ENCODE assay signal across 16 cellular contexts in the genomic region with DNA sequence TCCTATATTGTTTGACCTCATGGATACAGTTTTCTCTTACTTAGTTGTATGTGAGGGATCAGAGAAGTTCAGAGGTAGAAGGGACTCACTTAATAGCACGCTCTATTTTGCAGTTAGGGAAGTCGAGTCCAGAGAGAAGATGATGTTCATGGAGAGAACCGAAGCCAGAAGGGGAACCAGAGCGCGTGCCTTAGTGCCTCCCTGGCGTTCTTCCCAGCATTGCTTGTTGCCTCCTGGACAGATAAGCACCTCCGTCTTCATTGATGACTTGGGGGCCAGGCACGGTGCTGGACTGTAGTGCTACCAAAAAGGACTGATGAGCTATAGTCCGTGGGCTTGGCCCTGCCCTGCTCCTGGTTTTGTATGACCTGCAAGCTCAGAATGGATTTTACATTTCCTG.
A peak's percentile ranks its signal among the peaks of the same experiment; 100 is the strongest.
DNase-seq lines count a peak whose midpoint lies in the region; ATAC-seq and TF ChIP-seq lines count a peak whose summit lies in the region.
"Had no signal": no experiment of that assay in that cellular context is flagged by ENCODE, and none has a peak within 500 bp of the region (broad histone marks: within the 10 kb centered on the region; RNA-seq: fewer than 3 reads in every experiment).

No MANE protein-coding gene starts in this region.

- H2BK20ac ChIP-seq in H9 (ENCODE audit: low read depth, low read length, poor library complexity, severe bottlenecking), result no peak overlapping the region

- H3K23ac ChIP-seq in H9 (ENCODE audit: insufficient read length, low read depth, low read length), result no peak overlapping the region

- H3K18ac ChIP-seq in H9 (ENCODE audit: insufficient read length, low read depth, low read length), result no peak overlapping the region

- H3K79me1 ChIP-seq in H9 (ENCODE audit: insufficient read depth, low read depth, low read length, poor library complexity, severe bottlenecking), result peaks cover 21% of the 10 kb centered on the region

- H4K5ac ChIP-seq in H9 (ENCODE audit: insufficient read length, low read depth, low read length), result no peak overlapping the region

- no peak overlapping the region for H2BK15ac ChIP-seq in H9 (ENCODE audit: low read depth, low read length)

- H3K27ac Mint-ChIP-seq in H9, result peak overlapping the region in 2 of 3 experiments; percentile 59 to 61; a peak in 3 of 7 replicates
- peak overlapping the region; percentile 54 for H3K27ac Mint-ChIP-seq in endothelial cell (ENCODE audit: unreplicated experiment)

- no peak for ATAC-seq in activated T-cell treated with anti-CD3 and anti-CD28 coated beads, Interleukin-2, amount 50 U/mL, for 4 hours
- ATAC-seq in HG03520 (IDR thresholded peaks at IDR 0.05; ENCODE audit: unreplicated experiment) (no peak), heart right ventricle (no peak)

- H2BK5ac ChIP-seq in H9 (ENCODE audit: insufficient read length, low read length), result no peak overlapping the region

- H3K4me1 Mint-ChIP-seq in H9 (peaks cover 15 to 20% of the 10 kb centered on the region in 2 experiments), endothelial cell (ENCODE audit: unreplicated experiment) (peaks cover 11% of the 10 kb centered on the region)
- H3K4me1 Mint-ChIP-seq in activated T-cell treated with anti-CD3 and anti-CD28 coated beads, Interleukin-2, amount 50 U/mL, for 4 hours (ENCODE audit: low read depth), result no peaks in the 10 kb centered on the region

- H3K56ac ChIP-seq in H9 (ENCODE audit: insufficient read length, low read depth, low read length), result no peak overlapping the region

- H3T11ph ChIP-seq in H9 (ENCODE audit: low read length), result no peak overlapping the region

- no peak overlapping the region for H4K8ac ChIP-seq in H9 (replicated peaks; ENCODE audit: insufficient read length, low read depth, low read length)

- H2AK5ac ChIP-seq in H9 (ENCODE audit: insufficient read length, low read length), result no peak overlapping the region

- H3K27me3 Mint-ChIP-seq in H9 (ENCODE audit: low read depth) (no peaks in the 10 kb centered on the region), endothelial cell (ENCODE audit: unreplicated experiment) (peaks cover 2% of the 10 kb centered on the region)
- no peaks in the 10 kb centered on the region for H3K27me3 Mint-ChIP-seq in activated T-cell treated with anti-CD3 and anti-CD28 coated beads, Interleukin-2, amount 50 U/mL, for 4 hours (ENCODE audit: low read depth)
- H3K27me3 Mint-ChIP-seq: CD4-positive, alpha-beta memory T cell had no signal

- no peak overlapping the region for H3K4me3 ChIP-seq in BLaER1 treated with 17β-estradiol and CSF1 and Interleukin-3, amounts not matched to agents 10 nM and 100 nM
- no peak overlapping the region for H3K4me3 ChIP-seq in osteoblast (ENCODE audit: insufficient read depth, low read length)
- no peak overlapping the region for H3K4me3 ChIP-seq in heart right ventricle

- peaks cover 52 to 54% (median 53%) of the 10 kb centered on the region in 3 experiments for H3K36me3 Mint-ChIP-seq in H9 (ENCODE audit: insufficient read depth in 1 of 3, low read depth in 3 of 3)
- peaks cover 46% of the 10 kb centered on the region for H3K36me3 Mint-ChIP-seq in endothelial cell (ENCODE audit: low read depth, unreplicated experiment)
- peaks cover 56% of the 10 kb centered on the region for H3K36me3 Mint-ChIP-seq in activated T-cell treated with anti-CD3 and anti-CD28 coated beads, Interleukin-2, amount 50 U/mL, for 4 hours (ENCODE audit: insufficient read depth)

- no peak for DNase-seq in H9
- DNase-seq in endothelial cell (ENCODE audit: low spot score), result no peak
- peak; percentile 17 for DNase-seq in osteoblast (ENCODE audit: insufficient read length, low spot score, missing footprints)
- no peak for DNase-seq in activated T-cell treated with anti-CD3 and anti-CD28 coated beads, Interleukin-2, amount 50 U/mL, for 4 hours
- DNase-seq in heart right ventricle, result no peak
- DNase-seq: ACHN; BE2C; Calu3; CD4-positive, alpha-beta memory T cell; DMS79 treated with DMSO at 0.1 percent for 48 hours; GF-D8; GOT3; H7 had no signal

- no peak overlapping the region for H3K4ac ChIP-seq in H9 (ENCODE audit: low read depth, low read length)

- no peak for TF ChIP-seq CTCF in H9 (conservative IDR thresholded peaks at IDR 0.05)
- TF ChIP-seq CTCF in endothelial cell (IDR thresholded peaks at IDR 0.05; ENCODE audit: unreplicated experiment), result no peak
- no peak for TF ChIP-seq CTCF in osteoblast (IDR thresholded peaks at IDR 0.05; ENCODE audit: extremely low read depth, low read depth, low read length)
- TF ChIP-seq CTCF in heart right ventricle (IDR thresholded peaks at IDR 0.05), result no peak

- peaks cover 33 to 56% (median 48%) of the 10 kb centered on the region in 11 experiments for H3K36me3 ChIP-seq in BLaER1 treated with 17β-estradiol and CSF1 and Interleukin-3, amounts not matched to agents 10 nM and 100 nM
- H3K36me3 ChIP-seq in osteoblast (ENCODE audit: insufficient read depth, low read length) (peaks cover 7% of the 10 kb centered on the region), heart right ventricle (peaks cover 0 to 63% (median 22%) of the 10 kb centered on the region in 9 donors)

- H3K4me3 Mint-ChIP-seq in H9, result no peak overlapping the region
- H3K4me3 Mint-ChIP-seq in endothelial cell (ENCODE audit: unreplicated experiment), result no peak overlapping the region
- H3K4me3 Mint-ChIP-seq in activated T-cell treated with anti-CD3 and anti-CD28 coated beads, Interleukin-2, amount 50 U/mL, for 4 hours, result no peak overlapping the region
- H3K4me3 Mint-ChIP-seq: CD14-positive monocyte; CD4-positive, alpha-beta memory T cell had no signal

- no peak overlapping the region for H2BK120ac ChIP-seq in H9 (ENCODE audit: low read depth, low read length, poor library complexity, severe bottlenecking)

- H2AFZ ChIP-seq in H9 (ENCODE audit: low read length) (no peak overlapping the region), osteoblast (ENCODE audit: low read length) (no peak overlapping the region)

- H3K27me3 ChIP-seq in BLaER1 treated with 17β-estradiol and CSF1 and Interleukin-3, amounts not matched to agents 10 nM and 100 nM, result no peaks in the 10 kb centered on the region
- H3K27me3 ChIP-seq in H9 (ENCODE audit: insufficient read depth, low read length), result no peaks in the 10 kb centered on the region
- no peaks in the 10 kb centered on the region for H3K27me3 ChIP-seq in osteoblast (ENCODE audit: insufficient read depth, low read length)
- no peaks in the 10 kb centered on the region for H3K27me3 ChIP-seq in heart right ventricle
- H3K27me3 ChIP-seq: BE2C had no signal

- peak overlapping the region in 2 of 11 experiments; percentile 83 to 86; a peak in 2 of 22 replicates for H3K27ac ChIP-seq in BLaER1 treated with 17β-estradiol and CSF1 and Interleukin-3, amounts not matched to agents 10 nM and 100 nM
- H3K27ac ChIP-seq in H9 (ENCODE audit: insufficient read length, low read depth, low read length) (no peak overlapping the region), osteoblast (ENCODE audit: low read depth, low read length) (no peak overlapping the region), heart right ventricle (no peak overlapping the region)

- peaks cover 63 to 92% (median 89%) of the 10 kb centered on the region in 10 experiments for H3K4me1 ChIP-seq in BLaER1 treated with 17β-estradiol and CSF1 and Interleukin-3, amounts not matched to agents 10 nM and 100 nM
- H3K4me1 ChIP-seq in H9 (ENCODE audit: insufficient read depth, low read length) (peaks cover 2% of the 10 kb centered on the region; the same call in 1 of the 2 replicates), osteoblast (ENCODE audit: insufficient read depth, low read length) (no peaks in the 10 kb centered on the region), heart right ventricle (peaks cover 0 to 13% (median 0%) of the 10 kb centered on the region in 9 donors)

- no peaks in the 10 kb centered on the region for H3K9me3 Mint-ChIP-seq in H9
- no peaks in the 10 kb centered on the region for H3K9me3 Mint-ChIP-seq in endothelial cell (ENCODE audit: unreplicated experiment)
- H3K9me3 Mint-ChIP-seq in activated T-cell treated with anti-CD3 and anti-CD28 coated beads, Interleukin-2, amount 50 U/mL, for 4 hours, result peaks cover 2% of the 10 kb centered on the region

- peaks cover 0 to 69% (median 15%) of the 10 kb centered on the region in 11 experiments; a peak in 9 of 22 replicates for H4K20me1 ChIP-seq in BLaER1 treated with 17β-estradiol and CSF1 and Interleukin-3, amounts not matched to agents 10 nM and 100 nM
- H4K20me1 ChIP-seq in H9 (ENCODE audit: control insufficient read depth, insufficient read depth, insufficient read length) (no peaks in the 10 kb centered on the region), osteoblast (ENCODE audit: insufficient read depth, low read length) (peaks cover 11% of the 10 kb centered on the region)

- no peak overlapping the region for H4K91ac ChIP-seq in H9 (ENCODE audit: insufficient read length, low read depth, low read length)

- peaks cover 4 to 9% (median 7%) of the 10 kb centered on the region in 11 experiments for H3K9me3 ChIP-seq in BLaER1 treated with 17β-estradiol and CSF1 and Interleukin-3, amounts not matched to agents 10 nM and 100 nM (replicated peaks in 1 of 11)
- H3K9me3 ChIP-seq in H9 (ENCODE audit: control insufficient read depth, low read depth, low read length) (no peaks in the 10 kb centered on the region), osteoblast (ENCODE audit: low read depth, low read length) (no peaks in the 10 kb centered on the region), heart right ventricle (peaks cover 0 to 6% (median 0%) of the 10 kb centered on the region in 11 donors)
- H3K9me3 ChIP-seq: BE2C had no signal

- no CpG with 5 or more reads among the region's 9 CpGs for WGBS in H9 (ENCODE audit: extremely low coverage, insufficient read length, low lambda C conversion rate)
- 83 to 90% methylated on average over 9 of the region's 9 CpGs for WGBS in heart right ventricle, 2 donors

- H3K14ac ChIP-seq in H9 (ENCODE audit: insufficient read depth, low read length), result no peak overlapping the region

- no peaks in the 10 kb centered on the region for H3K23me2 ChIP-seq in H9 (ENCODE audit: insufficient read length, low read depth, low read length, poor library complexity, severe bottlenecking)

- H3K4me2 ChIP-seq in BLaER1 treated with 17β-estradiol and CSF1 and Interleukin-3, amounts not matched to agents 10 nM and 100 nM, result peak overlapping the region in 9 of 11 experiments; percentile 84 to 97 (median 91); a peak in 15 of 22 replicates
- no peak overlapping the region for H3K4me2 ChIP-seq in H9 (ENCODE audit: insufficient read depth, insufficient read length, low read length)
- no peak overlapping the region for H3K4me2 ChIP-seq in osteoblast (ENCODE audit: insufficient read depth, low read length)

- H3K9ac ChIP-seq in BLaER1 treated with 17β-estradiol and CSF1 and Interleukin-3, amounts not matched to agents 10 nM and 100 nM, result no peak overlapping the region
- H3K9ac ChIP-seq in H9 (ENCODE audit: extremely low read depth, insufficient read length, low read length), result no peak overlapping the region

- H2BK12ac ChIP-seq in H9 (ENCODE audit: insufficient read length, low read depth, low read length), result no peak overlapping the region

- peaks cover 16% of the 10 kb centered on the region; the same call in 1 of the 2 replicates for H3K79me2 ChIP-seq in H9 (ENCODE audit: insufficient read depth, low read length)
- peaks cover 18% of the 10 kb centered on the region for H3K79me2 ChIP-seq in osteoblast (ENCODE audit: insufficient read depth, low read length)

- intact Hi-C loops in heart right ventricle (cut with DNase I), result no loop called here

Comparison
In these comparisons a context has a peak if more than half of its experiments do, and no peak if none do; other contexts are left out.
1. H3K4me2 ChIP-seq: peak in BLaER1 treated with 17β-estradiol and CSF1 and Interleukin-3, amounts not matched to agents 10 nM and 100 nM (9 of 11); none in H9 (single experiment) and osteoblast (single experiment).